Comparison of ENCODE assay signal across 21 cellular contexts in the genomic region with DNA sequence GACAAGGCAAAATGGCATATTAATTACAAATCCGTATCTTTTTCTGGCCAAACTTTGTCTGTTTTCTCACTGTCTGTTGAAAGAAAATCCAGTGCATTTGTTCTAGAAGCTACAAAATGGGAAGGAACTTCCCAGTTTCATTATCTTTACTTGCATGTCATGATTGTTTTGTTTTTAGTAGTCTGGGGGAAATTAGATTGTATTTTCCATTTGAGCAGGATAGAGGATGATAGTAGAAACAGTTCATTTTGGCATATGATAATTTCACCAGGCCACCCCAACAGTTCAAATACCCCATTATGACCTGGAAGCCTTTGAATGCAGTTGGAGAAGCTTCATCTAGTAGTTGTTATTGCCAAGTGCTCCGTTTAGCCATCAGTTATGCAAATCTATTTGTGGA.
A peak's percentile ranks its signal among the peaks of the same experiment; 100 is the strongest.
DNase-seq lines count a peak whose midpoint lies in the region; ATAC-seq and TF ChIP-seq lines count a peak whose summit lies in the region.
"Had no signal": no experiment of that assay in that cellular context is flagged by ENCODE, and none has a peak within 500 bp of the region (broad histone marks: within the 10 kb centered on the region; RNA-seq: fewer than 3 reads in every experiment).

No MANE protein-coding gene starts in this region.

- H3K9me3 ChIP-seq in CD4-positive, alpha-beta T cell (ENCODE audit: control insufficient read depth, low read length), result no peaks in the 10 kb centered on the region
- H3K9me3 ChIP-seq in SJSA1 (replicated peaks) (no peaks in the 10 kb centered on the region; the same call in 1 of the 2 replicates), psoas muscle (no peaks in the 10 kb centered on the region)
- H3K9me3 ChIP-seq: pancreas, right lobe of liver had no signal

- H3K4me3 ChIP-seq in SJSA1, result no peak overlapping the region
- no peak overlapping the region for H3K4me3 ChIP-seq in psoas muscle
- H3K4me3 ChIP-seq: pancreas, right lobe of liver had no signal

- peaks cover 23% of the 10 kb centered on the region for H3K36me3 Mint-ChIP-seq in CD4-positive, alpha-beta T cell (ENCODE audit: low read depth)
- H3K36me3 Mint-ChIP-seq in chondrocyte (ENCODE audit: low read depth), result peaks cover 8% of the 10 kb centered on the region

- H3K27me3 ChIP-seq in CD4-positive, alpha-beta T cell (ENCODE audit: control insufficient read depth, insufficient read depth, low read length), result no peaks in the 10 kb centered on the region
- no peaks in the 10 kb centered on the region for H3K27me3 ChIP-seq in SJSA1 (replicated peaks)
- no peaks in the 10 kb centered on the region for H3K27me3 ChIP-seq in psoas muscle (ENCODE audit: insufficient read depth in 3 of 3, low read length in 2 of 3)
- H3K27me3 ChIP-seq: pancreas, right lobe of liver had no signal

- H3K9me3 Mint-ChIP-seq in CD4-positive, alpha-beta T cell, result no peaks in the 10 kb centered on the region
- peaks cover 2% of the 10 kb centered on the region for H3K9me3 Mint-ChIP-seq in chondrocyte (ENCODE audit: low read depth)

- no peak for TF ChIP-seq CTCF in CD4-positive, alpha-beta T cell (IDR thresholded peaks at IDR 0.05)
- TF ChIP-seq CTCF in chondrocyte (IDR thresholded peaks at IDR 0.05) (no peak), psoas muscle (IDR thresholded peaks at IDR 0.05) (no peak)

- 24 to 37% (median 32%) methylated on average over 2 of the region's 2 CpGs for WGBS in psoas muscle, 3 donors

- intact Hi-C loops in CD4-positive, alpha-beta T cell (cut with DNase I, micrococcal nuclease), result no loop called here
- intact Hi-C loops in psoas muscle (cut with DNase I), result no loop called here

- POLR2A ChIA-PET in CD4-positive, alpha-beta T cell (lab: Charles Lee), result interaction anchor here (1.6 kb wide), 1 partner anchor 8 kb away, joined by 4 read pairs; no protein-coding TSS in a partner anchor

- H3K27me3 Mint-ChIP-seq in CD4-positive, alpha-beta T cell, result no peaks in the 10 kb centered on the region
- H3K27me3 Mint-ChIP-seq in chondrocyte (ENCODE audit: low read depth), result no peaks in the 10 kb centered on the region
- H3K27me3 Mint-ChIP-seq: CD4-positive, CD25-positive, alpha-beta regulatory T cell had no signal

- peak overlapping the region; percentile 15 for H3K27ac Mint-ChIP-seq in CD4-positive, alpha-beta T cell
- peak overlapping the region; percentile 74 for H3K27ac Mint-ChIP-seq in chondrocyte (ENCODE audit: unreplicated experiment)
- H3K27ac Mint-ChIP-seq: H9 had no signal

- H3K27ac ChIP-seq in CD4-positive, alpha-beta T cell (ENCODE audit: low read depth, low read length), result no peak overlapping the region
- H3K27ac ChIP-seq in SJSA1 (peak overlapping the region; percentile 78; the same call in 1 of the 2 replicates), psoas muscle (peak overlapping the region; percentile 90)
- H3K27ac ChIP-seq: pancreas, right lobe of liver had no signal

- peaks cover 31% of the 10 kb centered on the region for H3K4me1 Mint-ChIP-seq in CD4-positive, alpha-beta T cell (ENCODE audit: low read depth)
- H3K4me1 Mint-ChIP-seq in chondrocyte (ENCODE audit: low read depth), result peaks cover 66% of the 10 kb centered on the region

- H3K4me1 ChIP-seq in SJSA1 (replicated peaks), result peaks cover 51% of the 10 kb centered on the region
- H3K4me1 ChIP-seq in psoas muscle, result peaks cover 51% of the 10 kb centered on the region

- CTCF ChIA-PET in CD4-positive, alpha-beta T cell (lab: Charles Lee), result no interaction called here

- no peak for ATAC-seq in CD4-positive, alpha-beta T cell (ENCODE audit: poor library complexity)
- ATAC-seq in psoas muscle, result no peak
- no peak for ATAC-seq in GM18511 (IDR thresholded peaks at IDR 0.05; ENCODE audit: unreplicated experiment)
- ATAC-seq: activated CD4-positive, CD25-positive, alpha-beta regulatory T cell treated with anti-CD3 and anti-CD28 coated beads, Interleukin-2, amount 50 U/mL, for 24 hours; pancreas had no signal

- H3K4me3 Mint-ChIP-seq in CD4-positive, alpha-beta T cell, result no peak overlapping the region
- no peak overlapping the region for H3K4me3 Mint-ChIP-seq in chondrocyte (ENCODE audit: unreplicated experiment)
- H3K4me3 Mint-ChIP-seq: CD4-positive, CD25-positive, alpha-beta regulatory T cell; H9 had no signal

- H3K36me3 ChIP-seq in SJSA1 (peaks cover 4% of the 10 kb centered on the region; the same call in 1 of the 2 replicates), psoas muscle (ENCODE audit: insufficient read depth in 1 of 2, low read depth in 1 of 2) (no peaks in the 10 kb centered on the region)
- H3K36me3 ChIP-seq: pancreas, right lobe of liver had no signal

- no peak for DNase-seq in CD4-positive, alpha-beta T cell
- DNase-seq in SJSA1 (ENCODE audit: low read depth in 1 of 2, low spot score in 2 of 2) (no peak), chondrocyte (ENCODE audit: low spot score) (no peak), psoas muscle (no peak), NCI-H2081 (lab: John Stamatoyannopoulos, UW) (no peak)
- DNase-seq in NK-92 treated with Interleukin-12 subunit alpha and Interleukin-12 subunit beta, amount 100 ng/mL, for 24 hours (lab: John Stamatoyannopoulos, UW), result no peak
- DNase-seq: activated T-cell treated with anti-CD3 and anti-CD28 coated beads, Interleukin-2, amount 50 U/mL, for 1 hour; CD4-positive, CD25-positive, alpha-beta regulatory T cell; central memory CD4-positive, alpha-beta T cell; DMS 273 treated with DMSO at 0.1 percent for 48 hours; foreskin melanocyte; H9; KBM-7; NCI-H146; NCI-H524; pancreas; right lobe of liver; RPMI8226; T1000 had no signal
